8 cellular contexts compared by ENCODE assay signal in genomic region chr5:109191153-109191558, GRCh38.
DNase-seq lines count a peak whose midpoint lies in the region; ATAC-seq and TF ChIP-seq lines count a peak whose summit lies in the region.

No MANE protein-coding gene starts in this region.

- peak; percentile 63 for DNase-seq in GM12865 (ENCODE audit: low read depth)
- DNase-seq in H4 (ENCODE audit: low spot score): peak; percentile 49
- DNase-seq in OCI-M1 (lab: John Stamatoyannopoulos, UW): peak; percentile 73
- DNase-seq in foreskin keratinocyte: peak; percentile 46 to 77
- no peak for DNase-seq in activated T-cell treated with anti-CD3 and anti-CD28 coated beads, Interleukin-2, amount 50 U/mL, for 48 hours
- DNase-seq in NCI-H1105 treated with DMSO at 0.1 percent for 48 hours (lab: John Stamatoyannopoulos, UW): no peak
- DNase-seq in HEK293T (ENCODE audit: extremely low spot score): no peak
- DNase-seq in NCI-H2171 (lab: John Stamatoyannopoulos, UW): no peak

- CTCF ChIA-PET in HEK293T (lab: Yijun Ruan, JAX): no interaction called here

- POLR2A ChIA-PET in HEK293T (lab: Yijun Ruan, JAX): no interaction called here

- H3K4me1 ChIP-seq in foreskin keratinocyte: peaks cover 17% of the 10 kb centered on the region

- TF ChIP-seq CTCF in GM12865 (IDR thresholded peaks at IDR 0.05; ENCODE audit: insufficient read depth, low read depth, low read length, missing control alignments): no peak
- TF ChIP-seq CTCF in foreskin keratinocyte (conservative IDR thresholded peaks at IDR 0.05): no peak

- H3K27me3 ChIP-seq in foreskin keratinocyte: no peaks in the 10 kb centered on the region

- no peak overlapping the region for H3K4me3 ChIP-seq in GM12865 (ENCODE audit: low read depth, low read length)

- H3K27ac ChIP-seq in foreskin keratinocyte: peak overlapping the region; percentile 42

- peak; percentile 95 for ATAC-seq in foreskin keratinocyte

TF ChIP-seq in HEK293T, 16 proteins besides CTCF, POLR2A, EP300 and RAD21:
- TF ChIP-seq SP1 (IDR thresholded peaks at IDR 0.05): no peak
- no peak for TF ChIP-seq CTBP1 (IDR thresholded peaks at IDR 0.05; ENCODE audit: borderline replicate concordance)
- TF ChIP-seq FOXA1 (IDR thresholded peaks at IDR 0.05): no peak
- no peak for TF ChIP-seq ARNT (IDR thresholded peaks at IDR 0.05)
- no peak for TF ChIP-seq L3MBTL2 (conservative IDR thresholded peaks at IDR 0.05)
- no peak for TF ChIP-seq LEF1 (IDR thresholded peaks at IDR 0.05; ENCODE audit: borderline replicate concordance)
- TF ChIP-seq FOXM1 (IDR thresholded peaks at IDR 0.05; ENCODE audit: borderline replicate concordance): no peak
- no peak for TF ChIP-seq FOXK2 (IDR thresholded peaks at IDR 0.05)
- TF ChIP-seq ZNF384 (IDR thresholded peaks at IDR 0.05): no peak
- TF ChIP-seq BHLHE40 (IDR thresholded peaks at IDR 0.05; ENCODE audit: borderline replicate concordance): no peak

Comparison
In these comparisons a context has a peak if more than half of its experiments do, and no peak if none do; other contexts are left out.
1. DNase-seq: peak in GM12865 (single experiment), H4 (single experiment), OCI-M1 (single experiment) and foreskin keratinocyte (2 of 2); none in activated T-cell treated with anti-CD3 and anti-CD28 coated beads, Interleukin-2, amount 50 U/mL, for 48 hours (0 of 2), NCI-H1105 treated with DMSO at 0.1 percent for 48 hours (single experiment), HEK293T (single experiment) and NCI-H2171 (single experiment).